ENCODE assay signal across 8 cellular contexts in genomic region chr11:12007769-12008737, GRCh38. TPM values are rescaled to one million over a fixed set of nuclear protein-coding genes. Genes with fewer than 3 reads are reported as not detected.
DNase-seq lines count a peak whose midpoint lies in the region; ATAC-seq and TF ChIP-seq lines count a peak whose summit lies in the region.

DKK3 (minus strand) TSS chr11:12008626; CDS start chr11:12008582, 44 bp downstream.

- peaks cover 16 to 51% (median 29%) of the 10 kb centered on the region in 4 donors for H3K4me1 ChIP-seq in stomach

- TF ChIP-seq EP300 in stomach (IDR thresholded peaks at IDR 0.05): no peak

- H3K4me3 ChIP-seq in Jurkat, Clone E6-1 (ENCODE audit: low read length): peak within 1 kb of the TSS; percentile 11; the same call in 1 of the 2 replicates
- H3K4me3 ChIP-seq in lower leg skin (ENCODE audit: low read depth, poor library complexity, severe bottlenecking) (peak within 1 kb of the TSS; percentile 31), stomach (peak within 1 kb of the TSS; percentile 59 to 76 (median 67))

- peak within 1 kb of the TSS; percentile 54 to 78 (median 73) for H3K27ac ChIP-seq in stomach

- intact Hi-C loops in lower leg skin (cut with DNase I; ENCODE audit: low total_unique reads) (no loop called here), stomach (cut with DNase I; ENCODE audit: low total_unique reads) (no loop called here)

- H3K27me3 ChIP-seq in stomach: peaks cover 0 to 34% (median 24%) of the 10 kb centered on the region in 3 donors

- TF ChIP-seq POLR2A in lower leg skin (IDR thresholded peaks at IDR 0.05) (no peak), stomach (IDR thresholded peaks at IDR 0.05) (no peak)

- TF ChIP-seq CTCF in lower leg skin (IDR thresholded peaks at IDR 0.05) (no peak), stomach (IDR thresholded peaks at IDR 0.05) (no peak)

- DNase-seq in AG20443 (ENCODE audit: low spot score): peak; percentile 53
- DNase-seq in Jurkat, Clone E6-1 (ENCODE audit: low read depth, low spot score): no peak
- DNase-seq in dermis microvascular lymphatic vessel endothelial cell (ENCODE audit: low read depth in 2 of 2): peak in 1 of 2 donors; percentile 52
- peak in 1 of 2 donors; percentile 86 for DNase-seq in lower leg skin (ENCODE audit: low spot score in 2 of 2)
- no peak for DNase-seq in stomach
- no peak for DNase-seq in NCI-H510A (lab: John Stamatoyannopoulos, UW)
- no peak for DNase-seq in NCI-H82 treated with DMSO at 0.1 percent for 48 hours (lab: John Stamatoyannopoulos, UW; ENCODE audit: unreplicated experiment)

- H3K9me3 ChIP-seq in stomach: no peaks in the 10 kb centered on the region

- 19 to 24% methylated on average over 19 to 24 of the region's 71 CpGs for WGBS in lower leg skin, 2 donors
- 2 to 14% (median 10%) methylated on average over 19 to 71 of the region's 71 CpGs for WGBS in stomach, 5 donors

- ATAC-seq in HG02623 (IDR thresholded peaks at IDR 0.05; ENCODE audit: unreplicated experiment): no peak

- no peaks in the 10 kb centered on the region for H3K36me3 ChIP-seq in stomach

RNA-seq across cellular contexts. Expression of gene DKK3, which starts in this region (rescaled TPM):
- polyA plus RNA-seq in Jurkat, Clone E6-1 (2012; ENCODE audit: insufficient read depth, insufficient read length): 0.95 TPM
- 428 and 581 TPM in 2 replicates for total RNA-seq in dermis microvascular lymphatic vessel endothelial cell
- 100 to 1,000 TPM in 3 of 4 donors, 10 to 100 TPM in 1; 78.5 to 175 (median 121) TPM for total RNA-seq in lower leg skin
- total RNA-seq in stomach: 10 to 100 TPM; 35.0 to 63.8 (median 54.7) TPM
- 10 to 100 TPM; 21.8 to 36.7 (median 29.6) TPM for polyA plus RNA-seq in stomach

Comparison
In these comparisons a context has a peak if more than half of its experiments do, and no peak if none do; other contexts are left out.
1. H3K4me3 ChIP-seq: peak in every context shown above with its lines; median percentile 67 in stomach; 31 in lower leg skin; 11 in Jurkat, Clone E6-1.